ENCODE assay signal across 1 cellular context in the genomic region with DNA sequence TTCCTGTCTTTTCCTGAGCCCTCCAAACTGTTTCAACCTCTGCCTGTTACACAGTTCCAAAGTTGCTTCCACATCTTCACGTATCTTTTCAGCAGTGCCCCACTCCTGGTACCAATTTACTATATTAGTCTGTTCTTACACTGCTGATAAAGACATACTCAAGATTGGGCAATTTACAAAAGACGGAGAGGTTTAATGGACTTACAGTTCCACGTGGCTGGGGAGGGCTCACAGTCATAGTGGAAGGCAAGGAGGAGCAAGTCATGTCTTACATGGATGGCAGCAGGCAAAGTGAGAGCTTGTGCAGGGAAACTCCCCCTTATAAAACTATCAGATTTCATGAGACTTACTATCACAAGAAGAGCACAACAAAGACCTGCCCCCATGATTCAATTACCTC.
A peak's percentile ranks its signal among the peaks of the same experiment; 100 is the strongest.
TF ChIP-seq lines count a peak whose summit lies in the region.

No MANE protein-coding gene starts in this region.

TF ChIP-seq in HCT116, 20 proteins besides CTCF, POLR2A, EP300 and RAD21:
- TF ChIP-seq CBX3 (IDR thresholded peaks at IDR 0.05; ENCODE audit: low read depth), result peak; percentile 25; the same call in 1 of the 2 replicates
